In the genomic region with DNA sequence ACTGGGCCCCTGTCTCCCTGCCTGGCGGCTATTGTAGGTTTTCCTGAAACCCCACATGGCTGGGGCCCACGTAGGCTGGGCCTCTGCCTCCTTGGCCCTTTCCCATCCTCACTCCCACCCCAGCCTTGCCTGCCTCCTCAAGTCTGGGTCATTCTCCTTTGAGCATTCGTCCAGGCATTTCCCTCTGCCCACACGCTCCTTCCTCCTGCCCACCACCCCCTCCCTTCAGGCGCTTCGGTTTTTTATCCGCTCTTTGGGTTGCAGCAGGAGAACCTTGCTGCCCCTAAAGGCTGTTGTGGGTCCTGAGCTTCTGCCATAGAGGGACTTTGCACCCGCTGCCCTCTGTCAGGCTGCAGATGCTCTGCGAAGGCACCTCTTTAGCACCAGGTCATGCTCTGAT, we compare ENCODE assay signal across 16 cellular contexts. TPM values are rescaled to one million over a fixed set of nuclear protein-coding genes. Genes with fewer than 3 reads are reported as not detected.
DNase-seq lines count a peak whose midpoint lies in the region; ATAC-seq and TF ChIP-seq lines count a peak whose summit lies in the region.
"Had no signal": no experiment of that assay in that cellular context is flagged by ENCODE, and none has a peak within 500 bp of the region (broad histone marks: within the 10 kb centered on the region; RNA-seq: fewer than 3 reads in every experiment).

No MANE protein-coding gene starts in this region.

- CTCF ChIA-PET in SK-N-SH (lab: Yijun Ruan, JAX): interaction anchor here (0.7 to 15.4 kb wide), 5 partner anchors 11 to 104 kb away, joined by 3 to 160 read pairs (median 4); no protein-coding TSS in a partner anchor

- no peak for TF ChIP-seq CTCF in SK-N-SH (IDR thresholded peaks at IDR 0.05)
- TF ChIP-seq CTCF in brain microvascular endothelial cell (IDR thresholded peaks at IDR 0.05; ENCODE audit: low read depth, low read length, missing control alignments): peak; percentile 9
- no peak for TF ChIP-seq CTCF in fibroblast of pulmonary artery (IDR thresholded peaks at IDR 0.05; ENCODE audit: low read length, missing control alignments)
- TF ChIP-seq CTCF in smooth muscle cell (IDR thresholded peaks at IDR 0.05; ENCODE audit: borderline replicate concordance, insufficient read depth, poor library complexity, severe bottlenecking): no peak
- TF ChIP-seq CTCF in upper lobe of left lung (IDR thresholded peaks at IDR 0.05): no peak

- H3K9me2 ChIP-seq in SK-N-SH: no peaks in the 10 kb centered on the region

- no peaks in the 10 kb centered on the region for H3K36me3 ChIP-seq in SK-N-SH (replicated peaks in 1 of 2; ENCODE audit: control insufficient read depth in 1 of 2, insufficient read depth in 2 of 2, low read length in 1 of 2)
- H3K36me3 ChIP-seq in brain microvascular endothelial cell (replicated peaks): peaks cover 3% of the 10 kb centered on the region
- H3K36me3 ChIP-seq in smooth muscle cell (ENCODE audit: low read depth): no peaks in the 10 kb centered on the region
- H3K36me3 ChIP-seq in upper lobe of left lung: no peaks in the 10 kb centered on the region
- H3K36me3 ChIP-seq: BLaER1 treated with 17β-estradiol and CSF1 and Interleukin-3, amounts not matched to agents 10 nM and 100 nM had no signal

- no peak for TF ChIP-seq EP300 in SK-N-SH (IDR thresholded peaks at IDR 0.05; ENCODE audit: borderline replicate concordance in 1 of 2, low read depth in 1 of 2, low read length in 1 of 2)
- no peak for TF ChIP-seq EP300 in upper lobe of left lung (IDR thresholded peaks at IDR 0.05)

- TF ChIP-seq RAD21 in SK-N-SH (IDR thresholded peaks at IDR 0.05; ENCODE audit: low read length): no peak

- no peak for TF ChIP-seq POLR2A in upper lobe of left lung (IDR thresholded peaks at IDR 0.05)

- H3K4me3 ChIP-seq in SK-N-SH (ENCODE audit: low read depth in 2 of 2, low read length in 1 of 2) (no peak overlapping the region), brain microvascular endothelial cell (ENCODE audit: low read depth, low read length) (no peak overlapping the region), fibroblast of pulmonary artery (replicated peaks; ENCODE audit: low read depth, low read length) (no peak overlapping the region), smooth muscle cell (no peak overlapping the region), upper lobe of left lung (no peak overlapping the region)
- H3K4me3 ChIP-seq: BLaER1 treated with 17β-estradiol and CSF1 and Interleukin-3, amounts not matched to agents 10 nM and 100 nM; GM23248 had no signal

- H3K9ac ChIP-seq in SK-N-SH: no peak overlapping the region
- H3K9ac ChIP-seq in smooth muscle cell (ENCODE audit: low read depth): no peak overlapping the region
- H3K9ac ChIP-seq: BLaER1 treated with 17β-estradiol and CSF1 and Interleukin-3, amounts not matched to agents 10 nM and 100 nM; GM23248 had no signal

- in situ Hi-C loops in brain microvascular endothelial cell (cut with HindIII; ENCODE audit: low pct_ligation_motif_present, low sequenced_read_pairs): no loop called here

- H3K27ac ChIP-seq in SK-N-SH (ENCODE audit: low read depth in 2 of 2, low read length in 1 of 2) (no peak overlapping the region), brain microvascular endothelial cell (no peak overlapping the region), smooth muscle cell (ENCODE audit: low read depth) (no peak overlapping the region), upper lobe of left lung (no peak overlapping the region)
- H3K27ac ChIP-seq: 22Rv1; BLaER1 treated with 17β-estradiol and CSF1 and Interleukin-3, amounts not matched to agents 10 nM and 100 nM; GM23248; HL-60 had no signal

- WGBS in SK-N-SH (ENCODE audit: low lambda C conversion rate): 93% methylated on average over 8 of the region's 9 CpGs
- 40% methylated on average over 9 of the region's 9 CpGs for WGBS in smooth muscle cell (ENCODE audit: low lambda C conversion rate)
- 81 to 87% methylated on average over 9 of the region's 9 CpGs for WGBS in upper lobe of left lung, 2 donors

- peaks cover 17 to 22% of the 10 kb centered on the region in 2 experiments; a peak in 3 of 4 replicates for H3K4me1 ChIP-seq in SK-N-SH (ENCODE audit: control insufficient read depth in 1 of 2, insufficient read depth in 2 of 2, low read depth in 1 of 2, low read length in 1 of 2)
- H3K4me1 ChIP-seq in smooth muscle cell (ENCODE audit: low read depth): peaks cover 22% of the 10 kb centered on the region
- peaks cover 0 to under 1% (median 0%) of the 10 kb centered on the region in 4 donors for H3K4me1 ChIP-seq in upper lobe of left lung

- H4K20me1 ChIP-seq in SK-N-SH (ENCODE audit: insufficient read depth): no peaks in the 10 kb centered on the region
- H4K20me1 ChIP-seq in smooth muscle cell (ENCODE audit: low read depth): no peaks in the 10 kb centered on the region

- H3K9me3 ChIP-seq in SK-N-SH (no peaks in the 10 kb centered on the region), smooth muscle cell (replicated peaks; ENCODE audit: low read depth) (no peaks in the 10 kb centered on the region), upper lobe of left lung (no peaks in the 10 kb centered on the region)
- H3K9me3 ChIP-seq: BLaER1 treated with 17β-estradiol and CSF1 and Interleukin-3, amounts not matched to agents 10 nM and 100 nM had no signal

- DNase-seq in SK-N-SH (no peak), brain microvascular endothelial cell (no peak), fibroblast of pulmonary artery (ENCODE audit: low read depth) (peak; percentile 19), smooth muscle cell (lab: John Stamatoyannopoulos, UW; ENCODE audit: unreplicated experiment) (no peak), upper lobe of left lung (no peak)
- DNase-seq: CD4-positive, CD25-positive, alpha-beta regulatory T cell; DMS53; GF-D8; GM23248; HCEC 1CT had no signal

- peaks cover 8% of the 10 kb centered on the region for H3F3A ChIP-seq in SK-N-SH (replicated peaks; ENCODE audit: insufficient read depth)
- H3F3A ChIP-seq in smooth muscle cell (ENCODE audit: low read depth): no peaks in the 10 kb centered on the region

- H3K4me2 ChIP-seq in SK-N-SH (0 out of 2 replicates have a peak overlapping the region, but pooled peaks have one; percentile 12), smooth muscle cell (peak overlapping the region; percentile 46)

- H3K79me2 ChIP-seq in SK-N-SH (ENCODE audit: insufficient read depth) (peaks cover 44% of the 10 kb centered on the region; the same call in 1 of the 2 replicates), smooth muscle cell (ENCODE audit: low read depth) (no peaks in the 10 kb centered on the region)

- no peak for ATAC-seq in SK-N-SH treated with all-trans-retinoic acid at 6 μM for 48 hours
- ATAC-seq in upper lobe of left lung (ENCODE audit: low FRiP score in 2 of 2): no peak
- no peak for ATAC-seq in GM21717 (IDR thresholded peaks at IDR 0.05; ENCODE audit: unreplicated experiment)
- no peak for ATAC-seq in HG02852 (IDR thresholded peaks at IDR 0.05; ENCODE audit: unreplicated experiment)

- POLR2A ChIA-PET in SK-N-SH (lab: Yijun Ruan, JAX): no interaction called here

- no peaks in the 10 kb centered on the region for H3K27me3 ChIP-seq in SK-N-SH (ENCODE audit: insufficient read depth)
- H3K27me3 ChIP-seq in brain microvascular endothelial cell (replicated peaks): no peaks in the 10 kb centered on the region
- no peaks in the 10 kb centered on the region for H3K27me3 ChIP-seq in smooth muscle cell (ENCODE audit: low read depth)
- no peaks in the 10 kb centered on the region for H3K27me3 ChIP-seq in upper lobe of left lung
- H3K27me3 ChIP-seq: BLaER1 treated with 17β-estradiol and CSF1 and Interleukin-3, amounts not matched to agents 10 nM and 100 nM had no signal

- H2AFZ ChIP-seq in SK-N-SH (ENCODE audit: low read depth) (no peak overlapping the region), smooth muscle cell (ENCODE audit: low read depth) (no peak overlapping the region)
- H2AFZ ChIP-seq: GM23248 had no signal

TF ChIP-seq in SK-N-SH, 30 proteins besides CTCF, POLR2A, EP300 and RAD21 (continues in another document):
- TF ChIP-seq, protein P1, sequence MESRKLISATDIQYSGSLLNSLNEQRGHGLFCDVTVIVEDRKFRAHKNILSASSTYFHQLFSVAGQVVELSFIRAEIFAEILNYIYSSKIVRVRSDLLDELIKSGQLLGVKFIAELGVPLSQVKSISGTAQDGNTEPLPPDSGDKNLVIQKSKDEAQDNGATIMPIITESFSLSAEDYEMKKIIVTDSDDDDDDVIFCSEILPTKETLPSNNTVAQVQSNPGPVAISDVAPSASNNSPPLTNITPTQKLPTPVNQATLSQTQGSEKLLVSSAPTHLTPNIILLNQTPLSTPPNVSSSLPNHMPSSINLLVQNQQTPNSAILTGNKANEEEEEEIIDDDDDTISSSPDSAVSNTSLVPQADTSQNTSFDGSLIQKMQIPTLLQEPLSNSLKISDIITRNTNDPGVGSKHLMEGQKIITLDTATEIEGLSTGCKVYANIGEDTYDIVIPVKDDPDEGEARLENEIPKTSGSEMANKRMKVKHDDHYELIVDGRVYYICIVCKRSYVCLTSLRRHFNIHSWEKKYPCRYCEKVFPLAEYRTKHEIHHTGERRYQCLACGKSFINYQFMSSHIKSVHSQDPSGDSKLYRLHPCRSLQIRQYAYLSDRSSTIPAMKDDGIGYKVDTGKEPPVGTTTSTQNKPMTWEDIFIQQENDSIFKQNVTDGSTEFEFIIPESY (IDR thresholded peaks at IDR 0.05; ENCODE audit: borderline replicate concordance, low read depth): no peak
- no peak for TF ChIP-seq POLR2AphosphoS5 (IDR thresholded peaks at IDR 0.05; ENCODE audit: low read depth, low read length)
- no peak for TF ChIP-seq FOXJ3 (CRISPR knock-in tag; IDR thresholded peaks at IDR 0.05)

TF ChIP-seq in SK-N-SH treated with all-trans-retinoic acid at 6 μM for 48 hours, 23 proteins besides CTCF, POLR2A, EP300 and RAD21 (continues in another document):
- TF ChIP-seq ZNF8 (CRISPR knock-in tag; IDR thresholded peaks at IDR 0.05) (no peak), BACH2 (CRISPR knock-in tag; IDR thresholded peaks at IDR 0.05; ENCODE audit: borderline replicate concordance) (no peak), CSDC2 (CRISPR knock-in tag; IDR thresholded peaks at IDR 0.05) (no peak), ARNTL (CRISPR knock-in tag; IDR thresholded peaks at IDR 0.05; ENCODE audit: borderline replicate concordance, low read depth) (no peak), ZFP30 (CRISPR knock-in tag; IDR thresholded peaks at IDR 0.05) (no peak), ZNF70 (CRISPR knock-in tag; IDR thresholded peaks at IDR 0.05) (no peak), OSR1 (CRISPR knock-in tag; IDR thresholded peaks at IDR 0.05) (no peak), ZFP3 (CRISPR knock-in tag; IDR thresholded peaks at IDR 0.05) (no peak), GLIS3 (CRISPR knock-in tag; IDR thresholded peaks at IDR 0.05) (no peak), TCF4 (CRISPR knock-in tag; IDR thresholded peaks at IDR 0.05; ENCODE audit: borderline replicate concordance) (no peak)

RNA-seq across cellular contexts. Expression of a gene that starts 9.3 kb away (rescaled TPM):
- polyA plus RNA-seq in SK-N-SH (2012; rRNA removed) (21.0 and 26.7 TPM in 2 replicates), smooth muscle cell (11.6 and 15.0 TPM in 2 replicates)
- 17.1 and 23.2 TPM in 2 replicates for polyA plus RNA-seq in SK-N-SH (2012; cell fraction: cytosol; rRNA removed)
- polyA plus RNA-seq in SK-N-SH (2012; cell fraction: nucleus; rRNA removed): 37.4 and 37.6 TPM in 2 replicates
- total RNA-seq in smooth muscle cell (4.9 and 6.1 TPM in 2 replicates), upper lobe of left lung (10 to 100 TPM in 3 of 6 donors, 1 to 10 TPM in 3; 4.3 to 21.2 (median 10.4) TPM)
- total RNA-seq: CD4-positive, CD25-positive, alpha-beta regulatory T cell had no signal
- polyA plus RNA-seq: CD4-positive, CD25-positive, alpha-beta regulatory T cell had no signal
